Comparison of ENCODE assay signal across 11 cellular contexts in the genomic region with DNA sequence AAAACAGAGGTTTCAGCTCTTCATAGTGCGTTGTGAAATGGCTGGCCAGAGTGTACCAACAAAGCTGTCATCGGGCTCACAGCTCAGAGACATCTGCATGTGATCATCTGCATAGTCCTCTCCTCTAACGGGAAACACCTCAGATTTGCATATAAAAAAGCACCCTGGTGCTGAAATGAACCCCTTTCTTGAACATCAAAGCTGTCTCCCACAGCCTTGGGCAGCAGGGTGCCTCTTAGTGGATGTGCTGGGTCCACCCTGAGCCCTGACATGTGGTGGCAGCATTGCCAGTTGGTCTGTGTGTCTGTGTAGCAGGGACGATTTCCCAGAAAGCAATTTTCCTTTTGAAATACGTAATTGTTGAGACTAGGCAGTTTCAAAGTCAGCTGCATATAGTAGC. TPM values are rescaled to one million over a fixed set of nuclear protein-coding genes. Genes with fewer than 3 reads are reported as not detected.
DNase-seq lines count a peak whose midpoint lies in the region; ATAC-seq and FAIRE-seq lines count a peak whose summit lies in the region.
"Had no signal": no experiment of that assay in that cellular context is flagged by ENCODE, and none has a peak within 500 bp of the region (broad histone marks: within the 10 kb centered on the region; RNA-seq: fewer than 3 reads in every experiment).

No MANE protein-coding gene starts in this region.

- FAIRE-seq in urothelium cell line (lab: Jason Lieb, UNC), result peak; percentile 44

- ATAC-seq in HG03442 (IDR thresholded peaks at IDR 0.05; ENCODE audit: unreplicated experiment), result peak; percentile 68
- peak; percentile 10 for ATAC-seq in esophagus mucosa
- ATAC-seq in GM19328 (IDR thresholded peaks at IDR 0.05; ENCODE audit: unreplicated experiment), result no peak
- ATAC-seq in HG03378 (IDR thresholded peaks at IDR 0.05; ENCODE audit: unreplicated experiment), result no peak

- DNase-seq in stimulated activated CD4-positive, alpha-beta T cell treated with anti-CD3 and anti-CD28 coated beads, Interleukin-15, amount 100 ng/mL, for 24 hours, result peak; percentile 42
- no peak for DNase-seq in stimulated activated CD4-positive, alpha-beta T cell treated with anti-CD3 and anti-CD28 coated beads, Interleukin-4, amount 100 ng/mL, for 4 hours
- no peak for DNase-seq in urothelium cell line (ENCODE audit: low spot score)
- DNase-seq in NCI-H226, result no peak
- DNase-seq: activated gamma-delta T cell, esophagus squamous epithelium, SK-N-SH had no signal

RNA-seq across cellular contexts. Expression of gene PAPLN, which starts 14.3 kb away (rescaled TPM):
- total RNA-seq in esophagus mucosa, result 5.1 TPM

Comparison
In these comparisons a context has a peak if more than half of its experiments do, and no peak if none do; other contexts are left out.
1. ATAC-seq: peak in HG03442 (single experiment) and esophagus mucosa (single experiment); none in GM19328 (single experiment) and HG03378 (single experiment).